In the genomic region with DNA sequence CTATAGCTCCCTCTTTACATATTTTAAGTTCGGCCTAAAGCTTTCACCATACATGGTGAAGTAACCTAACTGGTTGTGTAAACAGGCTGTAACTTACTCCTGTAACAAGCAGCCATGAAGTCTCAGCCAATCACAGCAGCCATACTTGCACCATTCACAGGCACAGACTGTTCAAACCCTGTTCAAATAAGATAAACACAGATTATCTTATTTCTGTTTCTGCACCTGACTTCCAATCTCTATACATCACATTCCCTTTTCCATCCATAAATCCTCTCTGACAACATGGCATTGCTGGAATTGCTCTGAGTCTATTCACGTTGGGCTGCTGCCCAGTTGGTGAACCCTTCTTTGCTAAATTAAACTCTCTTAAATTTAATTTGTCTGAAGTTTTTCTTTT, we compare ENCODE assay signal across 29 cellular contexts.
"Had no signal": no experiment of that assay in that cellular context is flagged by ENCODE, and none has a peak within 500 bp of the region (broad histone marks: within the 10 kb centered on the region; RNA-seq: fewer than 3 reads in every experiment).

No MANE protein-coding gene starts in this region.

- H3K9ac ChIP-seq: neural progenitor cell had no signal

- H3K27me3 ChIP-seq: adrenal gland, breast epithelium, colonic mucosa, dorsolateral prefrontal cortex, gastroesophageal sphincter, neural progenitor cell, sigmoid colon, vagina had no signal

- H3K27ac Mint-ChIP-seq: activated B cell treated with CpG ODN at 0.5 μM for 24 hours; activated CD4-positive, alpha-beta T cell treated with anti-CD3 and anti-CD28 coated beads for 36 hours; activated naive CD8-positive, alpha-beta T cell; activated T-cell treated with anti-CD3 and anti-CD28 coated beads, Interleukin-2, amount 50 U/mL, for 24 hours; activated T-helper 17 cell treated with anti-CD3 and anti-CD28 coated beads, Interleukin-2, amount 50 U/mL, for 72 hours; effector memory CD8-positive, alpha-beta T cell; naive thymus-derived CD4-positive, alpha-beta T cell; neural progenitor cell; type B pancreatic cell had no signal

- H3K36me3 Mint-ChIP-seq: type B pancreatic cell had no signal

- H3K9me3 ChIP-seq: adrenal gland, breast epithelium, colonic mucosa, gastroesophageal sphincter, thoracic aorta, vagina had no signal

- H3K4me2 ChIP-seq: neural progenitor cell had no signal

- H3K4me1 ChIP-seq: adrenal gland, breast epithelium, colonic mucosa, gastroesophageal sphincter, lower lobe of right lung, vagina had no signal

- H3K27ac ChIP-seq: adrenal gland, breast epithelium, colonic mucosa, dorsolateral prefrontal cortex, gastroesophageal sphincter, lower lobe of right lung, neural progenitor cell, sigmoid colon, thoracic aorta, vagina had no signal

- H3K4me3 ChIP-seq: adrenal gland, breast epithelium, colonic mucosa, dorsolateral prefrontal cortex, gastroesophageal sphincter, lower lobe of right lung, neural progenitor cell, sigmoid colon, thoracic aorta, vagina had no signal

- H3K36me3 ChIP-seq: adrenal gland, breast epithelium, colonic mucosa, gastroesophageal sphincter, lower lobe of right lung, neural progenitor cell, sigmoid colon, thoracic aorta, vagina had no signal

- H3K4me1 Mint-ChIP-seq: activated CD4-positive, alpha-beta T cell treated with anti-CD3 and anti-CD28 coated beads for 36 hours; activated T-helper 17 cell treated with anti-CD3 and anti-CD28 coated beads, Interleukin-2, amount 50 U/mL, for 72 hours; central memory CD8-positive, alpha-beta T cell; neural progenitor cell had no signal

- H3K27me3 Mint-ChIP-seq: activated B cell treated with CpG ODN at 0.5 μM for 24 hours; activated CD4-positive, alpha-beta T cell treated with anti-CD3 and anti-CD28 coated beads for 36 hours; activated naive CD8-positive, alpha-beta T cell; activated T-cell treated with anti-CD3 and anti-CD28 coated beads, Interleukin-2, amount 50 U/mL, for 24 hours; activated T-helper 17 cell treated with anti-CD3 and anti-CD28 coated beads, Interleukin-2, amount 50 U/mL, for 72 hours; central memory CD8-positive, alpha-beta T cell; effector memory CD8-positive, alpha-beta T cell; type B pancreatic cell had no signal

- H3K9me3 Mint-ChIP-seq: activated T-helper 17 cell treated with anti-CD3 and anti-CD28 coated beads, Interleukin-2, amount 50 U/mL, for 72 hours; central memory CD8-positive, alpha-beta T cell; effector memory CD8-positive, alpha-beta T cell; type B pancreatic cell had no signal

- H3K4me3 Mint-ChIP-seq: activated B cell treated with CpG ODN at 0.5 μM for 24 hours; activated CD4-positive, alpha-beta T cell treated with anti-CD3 and anti-CD28 coated beads for 36 hours; activated naive CD8-positive, alpha-beta T cell; activated T-cell treated with anti-CD3 and anti-CD28 coated beads, Interleukin-2, amount 50 U/mL, for 24 hours; activated T-helper 17 cell treated with anti-CD3 and anti-CD28 coated beads, Interleukin-2, amount 50 U/mL, for 72 hours; central memory CD8-positive, alpha-beta T cell; effector memory CD8-positive, alpha-beta T cell; naive thymus-derived CD4-positive, alpha-beta T cell; neural progenitor cell; type B pancreatic cell had no signal

- DNase-seq: activated B cell treated with CpG ODN at 0.5 μM for 24 hours; activated CD4-positive, alpha-beta T cell treated with anti-CD3 and anti-CD28 coated beads for 36 hours; activated CD4-positive, alpha-beta T cell treated with anti-CD3 and anti-CD28 coated beads, Interleukin-2, amount 50 U/mL, for 4 hours; activated CD8-positive, alpha-beta memory T cell treated with anti-CD3 and anti-CD28 coated beads for 24 hours; activated CD8-positive, alpha-beta memory T cell treated with anti-CD3 and anti-CD28 coated beads, Interleukin-2, amount 50 U/mL, for 4 hours; activated T-cell treated with anti-CD3 and anti-CD28 coated beads, Interleukin-2, amount 50 U/mL, for 24 hours; adrenal gland; colonic mucosa; dorsolateral prefrontal cortex; effector memory CD8-positive, alpha-beta T cell; head of caudate nucleus; hypothalamus; lower lobe of right lung; mesendoderm; naive thymus-derived CD4-positive, alpha-beta T cell; sigmoid colon; stimulated activated CD4-positive, alpha-beta T cell treated with anti-CD3 and anti-CD28 coated beads, Interleukin-2, amount 100 ng/mL, for 48 hours; stimulated activated CD8-positive, alpha-beta memory T cell treated with anti-CD3 and anti-CD28 coated beads, Interleukin-4, amount 100 ng/mL, for 48 hours; stimulated activated naive CD4-positive, alpha-beta T cell; T1000 had no signal

- H2AFZ ChIP-seq: neural progenitor cell had no signal
